16 cellular contexts compared by ENCODE assay signal in the genomic region with DNA sequence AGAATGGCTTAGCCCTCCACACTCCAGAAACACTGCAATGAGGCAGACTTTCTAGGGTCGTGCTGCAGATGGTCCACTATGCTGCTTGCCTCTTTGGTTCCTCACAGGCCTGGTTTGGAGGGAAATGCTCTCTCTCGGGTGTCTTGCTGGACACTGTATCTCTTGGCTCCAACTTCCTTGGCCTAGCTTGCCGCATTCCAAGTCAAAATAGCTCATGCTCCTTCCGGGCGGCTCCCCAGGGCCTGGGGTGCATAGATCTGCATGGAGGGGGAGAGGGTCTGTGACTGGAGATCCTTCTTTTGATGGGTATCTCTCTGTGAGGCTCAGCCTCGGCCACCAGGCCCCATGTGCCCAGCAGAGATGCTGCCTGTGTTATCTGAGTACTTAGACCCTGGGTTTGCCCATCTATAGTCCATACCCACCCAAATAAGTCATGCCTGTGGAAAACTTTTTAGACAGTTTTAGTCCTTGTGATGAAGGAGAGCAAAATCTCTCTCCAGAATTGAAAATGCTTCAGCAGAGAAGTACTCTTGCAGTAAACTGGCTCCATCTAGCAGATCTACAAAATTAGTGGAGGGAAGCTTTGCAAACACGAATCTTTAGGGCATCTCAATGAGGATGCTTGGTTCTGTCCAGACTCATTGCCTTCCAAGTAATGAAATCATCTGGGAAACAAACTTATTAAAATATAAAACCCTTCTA.
A peak's percentile ranks its signal among the peaks of the same experiment; 100 is the strongest.
DNase-seq lines count a peak whose midpoint lies in the region; ATAC-seq and TF ChIP-seq lines count a peak whose summit lies in the region.
"Had no signal": no experiment of that assay in that cellular context is flagged by ENCODE, and none has a peak within 500 bp of the region (broad histone marks: within the 10 kb centered on the region; RNA-seq: fewer than 3 reads in every experiment).

No MANE protein-coding gene starts in this region.

- H3K4me3 ChIP-seq in right cardiac atrium (ENCODE audit: low read length) (no peak overlapping the region), skeletal muscle tissue (ENCODE audit: low read length in 3 of 3) (no peak overlapping the region), right lobe of liver (no peak overlapping the region), Peyer's patch (no peak overlapping the region)

- H3K36me3 Mint-ChIP-seq in type B pancreatic cell: no peaks in the 10 kb centered on the region
- H3K36me3 Mint-ChIP-seq: CD14-positive monocyte; CD8-positive, alpha-beta T cell had no signal

- no peaks in the 10 kb centered on the region for H3K4me1 ChIP-seq in right cardiac atrium (ENCODE audit: control insufficient read depth, insufficient read depth, low read length)
- H3K4me1 ChIP-seq in skeletal muscle tissue (ENCODE audit: control insufficient read depth in 3 of 3, insufficient read depth in 3 of 3, low read length in 3 of 3): peaks cover 35 to 64% (median 57%) of the 10 kb centered on the region in 3 donors
- H3K4me1 ChIP-seq in right lobe of liver: no peaks in the 10 kb centered on the region
- no peaks in the 10 kb centered on the region for H3K4me1 ChIP-seq in Peyer's patch

- peak; percentile 41 for DNase-seq in Right ventricle myocardium superior
- no peak for DNase-seq in cardiac septum (ENCODE audit: low spot score)
- peak in 2 of 3 donors; percentile 61 to 63 for DNase-seq in right cardiac atrium
- DNase-seq in right lobe of liver: no peak
- no peak for DNase-seq in DMS114 treated with DMSO at 0.1 percent for 48 hours (lab: John Stamatoyannopoulos, UW; ENCODE audit: unreplicated experiment)
- no peak for DNase-seq in type B pancreatic cell (ENCODE audit: extremely low spot score, unreplicated experiment)
- no peak for DNase-seq in Peyer's patch
- DNase-seq: ACHN; CD8-positive, alpha-beta T cell; COR-L47; DND-41; GDM1; GOT3; H9 had no signal

- no peaks in the 10 kb centered on the region for H3K9me3 Mint-ChIP-seq in type B pancreatic cell
- H3K9me3 Mint-ChIP-seq: CD14-positive monocyte; CD8-positive, alpha-beta T cell had no signal

- TF ChIP-seq CTCF in right lobe of liver (IDR thresholded peaks at IDR 0.05) (no peak), type B pancreatic cell (conservative IDR thresholded peaks at IDR 0.05) (no peak), Peyer's patch (IDR thresholded peaks at IDR 0.05) (no peak)

- H3K27me3 ChIP-seq in right cardiac atrium (ENCODE audit: control insufficient read depth, insufficient read depth): no peaks in the 10 kb centered on the region
- no peaks in the 10 kb centered on the region for H3K27me3 ChIP-seq in skeletal muscle tissue (ENCODE audit: control insufficient read depth in 3 of 3, insufficient read depth in 3 of 3, low read length in 3 of 3)
- no peaks in the 10 kb centered on the region for H3K27me3 ChIP-seq in right lobe of liver
- H3K27me3 ChIP-seq in Peyer's patch: no peaks in the 10 kb centered on the region

- H3K9ac ChIP-seq in skeletal muscle tissue (ENCODE audit: low read depth in 1 of 3, low read length in 3 of 3): peak overlapping the region in 2 of 3 donors; percentile 8 to 55

- ATAC-seq in Right ventricle myocardium superior (ENCODE audit: poor library complexity) (peak; percentile 29), right cardiac atrium (peak; percentile 31 to 74), right lobe of liver (no peak)
- ATAC-seq: CD8-positive, alpha-beta T cell had no signal

- no peak overlapping the region for H3K4me3 Mint-ChIP-seq in type B pancreatic cell
- H3K4me3 Mint-ChIP-seq: CD14-positive monocyte; CD8-positive, alpha-beta T cell; H9 had no signal

- H3K36me3 ChIP-seq in skeletal muscle tissue (ENCODE audit: control insufficient read depth in 3 of 3, insufficient read depth in 3 of 3, low read length in 3 of 3) (no peaks in the 10 kb centered on the region), right lobe of liver (no peaks in the 10 kb centered on the region), Peyer's patch (no peaks in the 10 kb centered on the region)

- H3K27ac ChIP-seq in right cardiac atrium (ENCODE audit: low read length) (no peak overlapping the region), skeletal muscle tissue (ENCODE audit: low read depth, low read length) (no peak overlapping the region), right lobe of liver (no peak overlapping the region), Peyer's patch (no peak overlapping the region)

- no peak overlapping the region for H3K27ac Mint-ChIP-seq in type B pancreatic cell
- H3K27ac Mint-ChIP-seq: CD8-positive, alpha-beta T cell had no signal

- no peak for TF ChIP-seq POLR2A in right lobe of liver (IDR thresholded peaks at IDR 0.05)
- no peak for TF ChIP-seq POLR2A in Peyer's patch (IDR thresholded peaks at IDR 0.05)

- H3K27me3 Mint-ChIP-seq in type B pancreatic cell: peaks cover 5% of the 10 kb centered on the region

- intact Hi-C loops in Right ventricle myocardium superior (cut with DNase I): no loop called here
- intact Hi-C loops in cardiac septum (cut with DNase I): no loop called here
- intact Hi-C loops in right cardiac atrium (cut with DNase I): no loop called here
- intact Hi-C loops in right lobe of liver (cut with DNase I): no loop called here

- H3K9me3 ChIP-seq in right cardiac atrium (ENCODE audit: control insufficient read depth, low read length) (no peaks in the 10 kb centered on the region), skeletal muscle tissue (ENCODE audit: control insufficient read depth in 3 of 3, low read length in 3 of 3) (no peaks in the 10 kb centered on the region), right lobe of liver (no peaks in the 10 kb centered on the region), Peyer's patch (no peaks in the 10 kb centered on the region)

- WGBS in right cardiac atrium: 46% methylated on average over 7 of the region's 7 CpGs
- WGBS in right lobe of liver (ENCODE audit: insufficient coverage, low coverage, low lambda C conversion rate, missing lambda C conversion rate): 27% methylated on average over 1 of the region's 7 CpGs

- no peaks in the 10 kb centered on the region for H3K4me1 Mint-ChIP-seq in type B pancreatic cell (ENCODE audit: unreplicated experiment)

Comparison
In these comparisons a context has a peak if more than half of its experiments do, and no peak if none do; other contexts are left out.
1. DNase-seq: peak in Right ventricle myocardium superior (single experiment) and right cardiac atrium (2 of 3); none in cardiac septum (single experiment), right lobe of liver (0 of 3), DMS114 treated with DMSO at 0.1 percent for 48 hours (single experiment), type B pancreatic cell (single experiment) and Peyer's patch (0 of 3).
2. ATAC-seq: peak in Right ventricle myocardium superior (single experiment) and right cardiac atrium (2 of 2); none in right lobe of liver (0 of 4).